Comparison of ENCODE assay signal across 26 cellular contexts in the genomic region with DNA sequence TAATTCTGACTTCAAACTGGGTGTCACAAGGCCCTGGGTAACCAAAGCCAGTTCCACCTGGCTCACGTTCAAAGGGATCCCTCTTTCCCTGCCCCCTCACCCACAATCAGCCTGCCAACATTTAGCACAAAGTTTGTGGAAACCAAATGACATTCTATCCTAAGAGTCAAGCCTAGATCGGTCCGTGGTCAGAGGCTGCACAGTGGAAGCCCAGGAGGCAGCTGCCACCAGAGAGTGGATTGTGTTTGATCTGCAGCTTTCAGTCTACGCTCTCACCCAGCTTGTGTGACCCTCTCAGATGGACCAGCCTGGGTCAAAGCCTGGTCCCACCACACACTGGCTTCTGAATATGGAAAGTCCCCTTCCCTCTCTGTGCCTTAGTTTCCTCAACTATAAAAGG.
"Had no signal": no experiment of that assay in that cellular context is flagged by ENCODE, and none has a peak within 500 bp of the region (broad histone marks: within the 10 kb centered on the region; RNA-seq: fewer than 3 reads in every experiment).

No MANE protein-coding gene starts in this region.

- H3K9me3 Mint-ChIP-seq: activated CD4-positive, alpha-beta memory T cell treated with anti-CD3 and anti-CD28 coated beads, Interleukin-2, amount 10 ng/mL, durations not matched to agents 7 days and 5 days; activated naive CD8-positive, alpha-beta T cell treated with anti-CD3 and anti-CD28 coated beads, Interleukin-2, amount 50 U/mL, for 24 hours; activated T-cell treated with anti-CD3 and anti-CD28 coated beads, Interleukin-2, amount 50 U/mL, for 4 hours; natural killer cell treated with Interleukin-12 subunit alpha and Interleukin-12 subunit beta and Interleukin-15 and Interleukin-18, amount 100 ng/mL, for 72 hours; stimulated activated naive CD8-positive, alpha-beta T cell treated with anti-CD3 and anti-CD28 coated beads, Interleukin-15, Interleukin-2, amounts not matched to agents 100 ng/mL and 50 ng/mL, for 24 hours had no signal

- ATAC-seq: activated naive CD8-positive, alpha-beta T cell treated with anti-CD3 and anti-CD28 coated beads, Interleukin-2, amount 50 U/mL, for 24 hours; activated T-cell treated with anti-CD3 and anti-CD28 coated beads, Interleukin-2, amount 50 U/mL, for 4 hours; foreskin keratinocyte; left lung; mucosa of descending colon; natural killer cell treated with Interleukin-12 subunit alpha and Interleukin-12 subunit beta and Interleukin-15 and Interleukin-18, amount 100 ng/mL, for 72 hours had no signal

- H3K9me3 ChIP-seq: ascending aorta, breast epithelium, left lung, mucosa of descending colon, suprapubic skin had no signal

- DNase-seq: activated CD4-positive, alpha-beta memory T cell treated with anti-CD3 and anti-CD28 coated beads, Interleukin-2, amount 10 ng/mL, durations not matched to agents 7 days and 5 days; activated CD4-positive, CD25-positive, alpha-beta regulatory T cell treated with anti-CD3 and anti-CD28 coated beads, Interleukin-2, amount 50 U/mL, for 72 hours; activated gamma-delta T cell treated with Interleukin-2 at 50 U/mL for 16 hours; activated naive CD8-positive, alpha-beta T cell treated with anti-CD3 and anti-CD28 coated beads, Interleukin-2, amount 50 U/mL, for 24 hours; activated T-cell treated with anti-CD3 and anti-CD28 coated beads, Interleukin-2, amount 50 U/mL, for 4 hours; cerebellar nuclear complex; effector CD8-positive, alpha-beta T cell; foreskin keratinocyte; glutamatergic neuron; hypothalamus; kidney; left lung; mammary epithelial cell; mucosa of descending colon; posterior cingulate gyrus; retina; stimulated activated CD4-positive, alpha-beta T cell treated with anti-CD3 and anti-CD28 coated beads, Interleukin-4, amount 100 ng/mL, for 24 hours; trophoblast cell had no signal

- H3K36me3 ChIP-seq: breast epithelium, suprapubic skin had no signal

- H3K4me3 ChIP-seq: ascending aorta, breast epithelium, left lung, mucosa of descending colon, SK-N-MC, skin epidermis, suprapubic skin had no signal

- FAIRE-seq: kidney, TTC549 had no signal

- H3K27me3 ChIP-seq: ascending aorta, breast epithelium, foreskin keratinocyte, left lung, suprapubic skin had no signal

- H3K27ac ChIP-seq: ascending aorta, foreskin keratinocyte, left lung, SK-N-MC, suprapubic skin had no signal

- H3K4me3 Mint-ChIP-seq: activated CD4-positive, alpha-beta memory T cell treated with anti-CD3 and anti-CD28 coated beads, Interleukin-2, amount 10 ng/mL, durations not matched to agents 7 days and 5 days; activated naive CD8-positive, alpha-beta T cell treated with anti-CD3 and anti-CD28 coated beads, Interleukin-2, amount 50 U/mL, for 24 hours; activated T-cell treated with anti-CD3 and anti-CD28 coated beads, Interleukin-2, amount 50 U/mL, for 4 hours; natural killer cell treated with Interleukin-12 subunit alpha and Interleukin-12 subunit beta and Interleukin-15 and Interleukin-18, amount 100 ng/mL, for 72 hours; stimulated activated naive CD8-positive, alpha-beta T cell treated with anti-CD3 and anti-CD28 coated beads, Interleukin-15, Interleukin-2, amounts not matched to agents 100 ng/mL and 50 ng/mL, for 24 hours had no signal

- H3K27me3 Mint-ChIP-seq: activated CD4-positive, alpha-beta memory T cell treated with anti-CD3 and anti-CD28 coated beads, Interleukin-2, amount 10 ng/mL, durations not matched to agents 7 days and 5 days; activated naive CD8-positive, alpha-beta T cell treated with anti-CD3 and anti-CD28 coated beads, Interleukin-2, amount 50 U/mL, for 24 hours; natural killer cell treated with Interleukin-12 subunit alpha and Interleukin-12 subunit beta and Interleukin-15 and Interleukin-18, amount 100 ng/mL, for 72 hours; stimulated activated naive CD8-positive, alpha-beta T cell treated with anti-CD3 and anti-CD28 coated beads, Interleukin-15, Interleukin-2, amounts not matched to agents 100 ng/mL and 50 ng/mL, for 24 hours had no signal

- H3K4me1 ChIP-seq: ascending aorta, breast epithelium had no signal

- H3K27ac Mint-ChIP-seq: activated CD4-positive, alpha-beta memory T cell treated with anti-CD3 and anti-CD28 coated beads, Interleukin-2, amount 10 ng/mL, durations not matched to agents 7 days and 5 days; activated naive CD8-positive, alpha-beta T cell treated with anti-CD3 and anti-CD28 coated beads, Interleukin-2, amount 50 U/mL, for 24 hours; natural killer cell treated with Interleukin-12 subunit alpha and Interleukin-12 subunit beta and Interleukin-15 and Interleukin-18, amount 100 ng/mL, for 72 hours; stimulated activated naive CD8-positive, alpha-beta T cell treated with anti-CD3 and anti-CD28 coated beads, Interleukin-15, Interleukin-2, amounts not matched to agents 100 ng/mL and 50 ng/mL, for 24 hours had no signal
